Comparison of ENCODE assay signal across 8 cellular contexts in the genomic region with DNA sequence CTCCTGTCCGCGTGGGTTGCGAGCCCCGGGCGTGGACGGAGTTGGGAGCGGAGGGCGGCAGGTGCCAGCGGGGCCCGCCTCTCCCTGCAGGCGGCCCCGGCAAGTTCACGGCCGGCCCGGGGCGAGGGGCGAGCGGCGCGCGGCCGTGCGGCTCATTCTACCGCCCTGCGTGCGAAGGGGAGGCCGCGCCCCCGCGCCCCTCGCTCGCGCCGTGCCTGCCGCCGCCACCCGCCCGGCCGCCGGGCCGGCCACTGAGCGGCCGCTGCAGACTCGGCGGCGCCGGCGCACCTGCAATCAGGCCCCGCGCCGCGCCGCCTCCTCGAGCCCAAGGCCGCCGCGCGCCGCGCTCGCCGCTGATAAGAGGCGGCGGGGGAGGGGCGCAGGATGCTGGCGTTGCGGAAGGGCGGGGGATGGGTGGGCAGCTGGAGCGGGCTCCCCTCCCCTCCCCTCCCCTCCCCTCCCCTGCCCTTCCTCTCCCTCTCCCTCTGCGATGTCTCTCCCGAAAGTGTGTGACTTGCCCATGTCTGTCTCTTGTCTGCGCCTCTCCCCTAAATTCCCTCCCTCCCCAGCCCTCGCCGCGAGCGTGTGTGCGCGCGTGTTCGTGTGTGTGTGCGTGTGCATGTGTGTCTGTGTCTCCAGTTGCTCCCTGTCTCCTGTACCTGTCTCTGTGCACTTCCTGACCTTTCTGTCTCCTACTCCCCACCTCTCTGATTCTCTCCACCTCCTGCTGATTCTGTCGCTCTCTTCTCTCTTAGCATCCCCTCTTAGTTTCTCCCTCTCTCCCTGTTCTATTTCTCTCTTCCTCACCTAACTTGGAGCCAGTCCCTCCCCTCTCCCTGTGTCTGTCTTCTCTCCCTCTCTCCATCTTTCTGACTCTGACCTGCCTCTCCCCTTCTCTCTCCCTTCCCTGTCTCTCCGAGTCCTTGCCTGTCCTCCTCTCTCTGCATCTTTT.
A peak's percentile ranks its signal among the peaks of the same experiment; 100 is the strongest.
DNase-seq lines count a peak whose midpoint lies in the region; ATAC-seq and TF ChIP-seq lines count a peak whose summit lies in the region.

No MANE protein-coding gene starts in this region.

- H3K9ac ChIP-seq in colonic mucosa (ENCODE audit: low read depth in 2 of 2, low read length in 2 of 2) (peak overlapping the region in 1 of 2 donors; percentile 12), mesendoderm (ENCODE audit: low read length) (peak overlapping the region; percentile 71)

- intact Hi-C loops in activated CD4-positive, alpha-beta T cell treated with anti-CD3 and anti-CD28 coated beads, Interleukin-2, amount 10 ng/mL, durations not matched to agents 24 days and 14 days (cut with micrococcal nuclease): no loop called here
- intact Hi-C loops in colonic mucosa (cut with DNase I): no loop called here
- intact Hi-C loops in vagina (cut with DNase I): no loop called here

- H3K56ac ChIP-seq in mesendoderm (ENCODE audit: low read length): peak overlapping the region; percentile 94

- no peaks in the 10 kb centered on the region for H3K36me3 Mint-ChIP-seq in activated CD4-positive, alpha-beta T cell treated with anti-CD3 and anti-CD28 coated beads, Interleukin-2, amount 10 ng/mL, durations not matched to agents 24 days and 14 days (ENCODE audit: low read depth)
- no peaks in the 10 kb centered on the region for H3K36me3 Mint-ChIP-seq in effector memory CD8-positive, alpha-beta T cell (ENCODE audit: insufficient read depth)

- H3K27me3 Mint-ChIP-seq in activated CD4-positive, alpha-beta T cell treated with anti-CD3 and anti-CD28 coated beads, Interleukin-2, amount 10 ng/mL, durations not matched to agents 24 days and 14 days: peaks cover 23% of the 10 kb centered on the region
- H3K27me3 Mint-ChIP-seq in effector memory CD8-positive, alpha-beta T cell: peaks cover 20 to 32% of the 10 kb centered on the region in 2 donors

- H3K36me3 ChIP-seq in colonic mucosa (no peaks in the 10 kb centered on the region), mesendoderm (ENCODE audit: control insufficient read depth, insufficient read depth, low read length) (no peaks in the 10 kb centered on the region), vagina (no peaks in the 10 kb centered on the region)

- H2BK120ac ChIP-seq in mesendoderm (ENCODE audit: low read depth, low read length): peak overlapping the region; percentile 1

- no peaks in the 10 kb centered on the region for H3K4me1 Mint-ChIP-seq in activated CD4-positive, alpha-beta T cell treated with anti-CD3 and anti-CD28 coated beads, Interleukin-2, amount 10 ng/mL, durations not matched to agents 24 days and 14 days
- no peaks in the 10 kb centered on the region for H3K4me1 Mint-ChIP-seq in effector memory CD8-positive, alpha-beta T cell (ENCODE audit: low read depth in 2 of 2)

- H3K4ac ChIP-seq in mesendoderm (ENCODE audit: low read depth, low read length): peak overlapping the region; percentile 22

- H2BK15ac ChIP-seq in mesendoderm (replicated peaks; ENCODE audit: low read depth): peak overlapping the region; percentile 5

- no peaks in the 10 kb centered on the region for H3K79me2 ChIP-seq in mesendoderm (ENCODE audit: control insufficient read depth, insufficient read depth, low read length)

- H3K4me1 ChIP-seq in colonic mucosa (no peaks in the 10 kb centered on the region), mesendoderm (ENCODE audit: control insufficient read depth, low read depth, low read length) (peaks cover 24% of the 10 kb centered on the region), vagina (peaks cover 12% of the 10 kb centered on the region)

- H4K5ac ChIP-seq in mesendoderm (ENCODE audit: low read length): no peak overlapping the region

- H4K8ac ChIP-seq in mesendoderm (ENCODE audit: low read depth, low read length): no peak overlapping the region

- H3K27ac ChIP-seq in colonic mucosa (no peak overlapping the region), mesendoderm (ENCODE audit: low read depth, low read length) (no peak overlapping the region), vagina (no peak overlapping the region)

- WGBS in mesendoderm (ENCODE audit: extremely low coverage, insufficient coverage, low lambda C conversion rate): no CpG with 5 or more reads among the region's 83 CpGs

- no peaks in the 10 kb centered on the region for H3K9me3 ChIP-seq in colonic mucosa
- H3K9me3 ChIP-seq in vagina: no peaks in the 10 kb centered on the region

- peak overlapping the region; percentile 86 for H2BK5ac ChIP-seq in mesendoderm (ENCODE audit: low read length)

- TF ChIP-seq POLR2A in vagina (IDR thresholded peaks at IDR 0.05): no peak

- no peaks in the 10 kb centered on the region for H3K79me1 ChIP-seq in mesendoderm (ENCODE audit: low read length)

- peak overlapping the region; percentile 20 for H3K4me3 Mint-ChIP-seq in activated CD4-positive, alpha-beta T cell treated with anti-CD3 and anti-CD28 coated beads, Interleukin-2, amount 10 ng/mL, durations not matched to agents 24 days and 14 days
- no peak overlapping the region for H3K4me3 Mint-ChIP-seq in effector memory CD8-positive, alpha-beta T cell

- no peak for TF ChIP-seq CTCF in colonic mucosa (IDR thresholded peaks at IDR 0.05)
- no peak for TF ChIP-seq CTCF in vagina (IDR thresholded peaks at IDR 0.05)

- peak overlapping the region; percentile 39 for H3K27ac Mint-ChIP-seq in activated CD4-positive, alpha-beta T cell treated with anti-CD3 and anti-CD28 coated beads, Interleukin-2, amount 10 ng/mL, durations not matched to agents 24 days and 14 days
- no peak overlapping the region for H3K27ac Mint-ChIP-seq in effector memory CD8-positive, alpha-beta T cell

- H3K4me2 ChIP-seq in mesendoderm (ENCODE audit: low read length): peak overlapping the region; percentile 92

- no peak for DNase-seq in activated CD4-positive, alpha-beta T cell treated with anti-CD3 and anti-CD28 coated beads, Interleukin-2, amount 10 ng/mL, durations not matched to agents 24 days and 14 days
- no peak for DNase-seq in activated CD4-positive, alpha-beta T cell treated with anti-CD3 and anti-CD28 coated beads, Interleukin-2, amount 50 U/mL, for 48 hours
- DNase-seq in NCI-H2227 (lab: John Stamatoyannopoulos, UW; ENCODE audit: unreplicated experiment): peak; percentile 80
- peak; percentile 39 for DNase-seq in colonic mucosa
- DNase-seq in mesendoderm: peak; percentile 92
- DNase-seq in vagina (ENCODE audit: extremely low spot score in 2 of 2): no peak
- no peak for DNase-seq in effector memory CD8-positive, alpha-beta T cell

- H2AK5ac ChIP-seq in mesendoderm (ENCODE audit: low read length): peak overlapping the region; percentile 54

- H3K27me3 ChIP-seq in colonic mucosa: no peaks in the 10 kb centered on the region
- no peaks in the 10 kb centered on the region for H3K27me3 ChIP-seq in mesendoderm (ENCODE audit: insufficient read depth, low read length, poor library complexity)
- H3K27me3 ChIP-seq in vagina: no peaks in the 10 kb centered on the region

- H3K23ac ChIP-seq in mesendoderm (ENCODE audit: low read length): no peak overlapping the region

- peak overlapping the region; percentile 28 for H3K18ac ChIP-seq in mesendoderm (ENCODE audit: low read length)

- H3K4me3 ChIP-seq in colonic mucosa: no peak overlapping the region
- H3K4me3 ChIP-seq in mesendoderm (ENCODE audit: low read length): peak overlapping the region; percentile 24
- peak overlapping the region; percentile 30 to 45 for H3K4me3 ChIP-seq in vagina

- no peaks in the 10 kb centered on the region for H3K9me3 Mint-ChIP-seq in activated CD4-positive, alpha-beta T cell treated with anti-CD3 and anti-CD28 coated beads, Interleukin-2, amount 10 ng/mL, durations not matched to agents 24 days and 14 days
- H3K9me3 Mint-ChIP-seq in effector memory CD8-positive, alpha-beta T cell: peaks cover 0 to 8% of the 10 kb centered on the region in 2 donors

- no peak for ATAC-seq in GM18511 (IDR thresholded peaks at IDR 0.05; ENCODE audit: unreplicated experiment)
- ATAC-seq in effector memory CD8-positive, alpha-beta T cell (replicated peaks): no peak

Comparison
In these comparisons a context has a peak if more than half of its experiments do, and no peak if none do; other contexts are left out.
1. DNase-seq: peak in NCI-H2227 (single experiment), colonic mucosa (single experiment) and mesendoderm (single experiment); none in activated CD4-positive, alpha-beta T cell treated with anti-CD3 and anti-CD28 coated beads, Interleukin-2, amount 10 ng/mL, durations not matched to agents 24 days and 14 days (single experiment), activated CD4-positive, alpha-beta T cell treated with anti-CD3 and anti-CD28 coated beads, Interleukin-2, amount 50 U/mL, for 48 hours (0 of 2), vagina (0 of 2) and effector memory CD8-positive, alpha-beta T cell (0 of 3).